ENCODE assay signal across 9 cellular contexts in genomic region chr20:63518946-63519764, GRCh38. TPM values are rescaled to one million over a fixed set of nuclear protein-coding genes. Genes with fewer than 3 reads are reported as not detected.
DNase-seq lines count a peak whose midpoint lies in the region; ATAC-seq and TF ChIP-seq lines count a peak whose summit lies in the region.
"Had no signal": no experiment of that assay in that cellular context is flagged by ENCODE, and none has a peak within 500 bp of the region (broad histone marks: within the 10 kb centered on the region; RNA-seq: fewer than 3 reads in every experiment).

No MANE protein-coding gene starts in this region.

- no peak for TF ChIP-seq CTCF in coronary artery (IDR thresholded peaks at IDR 0.05)
- no peak for TF ChIP-seq CTCF in mesothelial cell of epicardium (IDR thresholded peaks at IDR 0.05; ENCODE audit: unreplicated experiment)

- H3K4me1 Mint-ChIP-seq in activated naive CD4-positive, alpha-beta T cell treated with anti-CD3 and anti-CD28 coated beads for 36 hours (ENCODE audit: low read depth), result peaks cover 8% of the 10 kb centered on the region
- H3K4me1 Mint-ChIP-seq in mesothelial cell of epicardium, result peaks cover 17% of the 10 kb centered on the region

- H3K27me3 Mint-ChIP-seq in activated naive CD4-positive, alpha-beta T cell treated with anti-CD3 and anti-CD28 coated beads for 36 hours (ENCODE audit: low read depth), result peaks cover 3% of the 10 kb centered on the region
- peaks cover 9% of the 10 kb centered on the region for H3K27me3 Mint-ChIP-seq in mesothelial cell of epicardium (ENCODE audit: low read depth)

- H3K4me3 Mint-ChIP-seq in activated naive CD4-positive, alpha-beta T cell treated with anti-CD3 and anti-CD28 coated beads for 36 hours, result peak overlapping the region; percentile 66
- H3K4me3 Mint-ChIP-seq in mesothelial cell of epicardium, result peak overlapping the region; percentile 67

- H3K27ac ChIP-seq in coronary artery (peak overlapping the region; percentile 96 to 97), urinary bladder (ENCODE audit: low read depth) (no peak overlapping the region)

- no peaks in the 10 kb centered on the region for H3K36me3 ChIP-seq in urinary bladder (ENCODE audit: insufficient read depth)

- peaks cover 20% of the 10 kb centered on the region for H3K36me3 Mint-ChIP-seq in activated naive CD4-positive, alpha-beta T cell treated with anti-CD3 and anti-CD28 coated beads for 36 hours (ENCODE audit: low read depth)
- H3K36me3 Mint-ChIP-seq in mesothelial cell of epicardium, result peaks cover 15% of the 10 kb centered on the region

- no peak for ATAC-seq in GM19467 (IDR thresholded peaks at IDR 0.05; ENCODE audit: unreplicated experiment)

- peaks cover 9% of the 10 kb centered on the region for H3K9me3 Mint-ChIP-seq in activated naive CD4-positive, alpha-beta T cell treated with anti-CD3 and anti-CD28 coated beads for 36 hours
- H3K9me3 Mint-ChIP-seq in mesothelial cell of epicardium, result peaks cover 3% of the 10 kb centered on the region

- 59% methylated on average over 41 of the region's 41 CpGs for WGBS in urinary bladder

- no peak for DNase-seq in activated naive CD4-positive, alpha-beta T cell treated with anti-CD3 and anti-CD28 coated beads for 36 hours
- DNase-seq in activated naive CD4-positive, alpha-beta T cell treated with anti-CD3 and anti-CD28 coated beads, Interleukin-2, amount 50 U/mL, for 16 hours, result no peak
- DNase-seq in coronary artery (ENCODE audit: low spot score) (no peak), mesothelial cell of epicardium (ENCODE audit: low spot score in 2 of 2, unreplicated experiment in 2 of 2) (peak in 1 of 2 experiments; percentile 17), GDM1 (lab: John Stamatoyannopoulos, UW) (no peak), KBM-7 (no peak)

- CTCF ChIA-PET in activated naive CD4-positive, alpha-beta T cell treated with anti-CD3 and anti-CD28 coated beads for 36 hours (lab: Charles Lee), result interaction anchor here (0.6 kb wide), 1 partner anchor 188 kb away, joined by 3 read pairs; no protein-coding TSS in a partner anchor

- in situ Hi-C loops in KBM-7 (cut with MboI; ENCODE audit: low pct_unique_long_range_greater_than_20kb, low sequenced_read_pairs), result no loop called here

- peaks cover 1% of the 10 kb centered on the region for H3K4me1 ChIP-seq in urinary bladder (ENCODE audit: insufficient read depth)

- H3K27ac Mint-ChIP-seq in activated naive CD4-positive, alpha-beta T cell treated with anti-CD3 and anti-CD28 coated beads for 36 hours, result no peak overlapping the region
- no peak overlapping the region for H3K27ac Mint-ChIP-seq in mesothelial cell of epicardium

- intact Hi-C loops in activated naive CD4-positive, alpha-beta T cell treated with anti-CD3 and anti-CD28 coated beads for 36 hours (cut with micrococcal nuclease), result no loop called here

- H3K4me3 ChIP-seq in coronary artery (peak overlapping the region; percentile 88), urinary bladder (ENCODE audit: low read depth, low read length) (peak overlapping the region; percentile 90)

RNA-seq across cellular contexts. Expression of gene PPDPF, which starts 1.4 kb away (rescaled TPM):
- 100 to 1,000 TPM; 189 to 194 TPM for total RNA-seq in activated naive CD4-positive, alpha-beta T cell treated with anti-CD3 and anti-CD28 coated beads for 36 hours
- 258 to 271 TPM (median 269 TPM) in 3 replicates for total RNA-seq in mesothelial cell of epicardium
- 44.7 TPM for total RNA-seq in urinary bladder
- polyA plus RNA-seq in urinary bladder, result 545 TPM

RNA-seq across cellular contexts. Expression of gene PTK6, which starts 18.0 kb away (rescaled TPM):
- total RNA-seq in activated naive CD4-positive, alpha-beta T cell treated with anti-CD3 and anti-CD28 coated beads for 36 hours, result under 1 TPM; 0.35 to 0.38 TPM
- total RNA-seq in mesothelial cell of epicardium (0.11 to 0.18 TPM in 2 of 3 replicates, not detected in the other), urinary bladder (2.8 TPM)
- 3.4 TPM for polyA plus RNA-seq in urinary bladder
- total RNA-seq: HT1080 had no signal

RNA-seq across cellular contexts. Expression of gene EEF1A2, which starts 20.3 kb away (rescaled TPM):
- total RNA-seq in activated naive CD4-positive, alpha-beta T cell treated with anti-CD3 and anti-CD28 coated beads for 36 hours, result under 1 TPM in 1 of 2 experiments, not detected in 1; 0.12 TPM
- total RNA-seq in mesothelial cell of epicardium, result 14.4 to 15.6 TPM (median 14.6 TPM) in 3 replicates
- total RNA-seq in urinary bladder, result 11.2 TPM
- polyA plus RNA-seq in urinary bladder, result 5.1 TPM

RNA-seq across cellular contexts. Expression of gene SRMS, which starts 28.4 kb away (rescaled TPM):
- total RNA-seq in activated naive CD4-positive, alpha-beta T cell treated with anti-CD3 and anti-CD28 coated beads for 36 hours, result not detected
- total RNA-seq in mesothelial cell of epicardium, result not detected in 3 replicates
- 0.48 TPM for total RNA-seq in urinary bladder
- not detected for polyA plus RNA-seq in urinary bladder
- total RNA-seq: HT1080 had no signal

RNA-seq across cellular contexts. Expression of gene FNDC11, which starts 34.8 kb away (rescaled TPM):
- under 1 TPM in 1 of 2 experiments, not detected in 1; 0.10 TPM for total RNA-seq in activated naive CD4-positive, alpha-beta T cell treated with anti-CD3 and anti-CD28 coated beads for 36 hours
- total RNA-seq in mesothelial cell of epicardium (0.86 to 1.4 TPM (median 1.1 TPM) in 3 replicates), urinary bladder (0.63 TPM)
- 0.98 TPM for polyA plus RNA-seq in urinary bladder
- total RNA-seq: HT1080 had no signal

Comparison
In these comparisons a context has a peak if more than half of its experiments do, and no peak if none do; other contexts are left out.
1. RNA of gene EEF1A2, which starts 20.3 kb away (total RNA-seq): 14.4 to 15.6 TPM in mesothelial cell of epicardium and 11.2 TPM in urinary bladder (single experiment); 0.12 TPM in activated naive CD4-positive, alpha-beta T cell treated with anti-CD3 and anti-CD28 coated beads for 36 hours; every median in the first group is over 10 times any median in the second.